ENCODE assay signal across 10 cellular contexts in genomic region chr7:113799896-113800295, GRCh38.
DNase-seq lines count a peak whose midpoint lies in the region; ATAC-seq and TF ChIP-seq lines count a peak whose summit lies in the region.
"Had no signal": no experiment of that assay in that cellular context is flagged by ENCODE, and none has a peak within 500 bp of the region (broad histone marks: within the 10 kb centered on the region; RNA-seq: fewer than 3 reads in every experiment).

No MANE protein-coding gene starts in this region.

- no peak overlapping the region for H3K4me3 Mint-ChIP-seq in progenitor cell of endocrine pancreas (ENCODE audit: low read depth)
- H3K4me3 Mint-ChIP-seq in Caco-2 (ENCODE audit: unreplicated experiment): no peak overlapping the region
- H3K4me3 Mint-ChIP-seq: central memory CD8-positive, alpha-beta T cell had no signal

- POLR2A ChIA-PET in Caco-2 (lab: Charles Lee): no interaction called here

- H3K27ac Mint-ChIP-seq in progenitor cell of endocrine pancreas (no peak overlapping the region), Caco-2 (ENCODE audit: unreplicated experiment) (no peak overlapping the region)

- H3K36me3 Mint-ChIP-seq in progenitor cell of endocrine pancreas (ENCODE audit: insufficient read depth) (no peaks in the 10 kb centered on the region), Caco-2 (ENCODE audit: insufficient read depth, unreplicated experiment) (no peaks in the 10 kb centered on the region)

- DNase-seq in DMS53 treated with DMSO at 0.1 percent for 48 hours (lab: John Stamatoyannopoulos, UW; ENCODE audit: unreplicated experiment) (peak; percentile 84), NCI-H1092 treated with DMSO at 0.1 percent for 48 hours (lab: John Stamatoyannopoulos, UW) (peak; percentile 83), SKM-1 treated with dmso at 0.1 percent for 144 hours (lab: John Stamatoyannopoulos, UW; ENCODE audit: unreplicated experiment) (no peak), progenitor cell of endocrine pancreas (ENCODE audit: low spot score, unreplicated experiment) (no peak), Caco-2 (no peak)
- DNase-seq in activated CD8-positive, alpha-beta memory T cell treated with anti-CD3 and anti-CD28 coated beads, Interleukin-2, amount 50 U/mL, for 4 hours: no peak
- DNase-seq: left lung had no signal

- no peaks in the 10 kb centered on the region for H3K36me3 ChIP-seq in Caco-2 (ENCODE audit: control insufficient read depth, insufficient read depth, low read length)
- H3K36me3 ChIP-seq: left lung had no signal

- H3K4me1 ChIP-seq in Caco-2: no peaks in the 10 kb centered on the region
- H3K4me1 ChIP-seq: left lung had no signal

- H3K4me1 Mint-ChIP-seq in progenitor cell of endocrine pancreas (ENCODE audit: low read depth) (peaks cover 15% of the 10 kb centered on the region), Caco-2 (ENCODE audit: low read depth, unreplicated experiment) (no peaks in the 10 kb centered on the region)
- H3K4me1 Mint-ChIP-seq: central memory CD8-positive, alpha-beta T cell had no signal

- TF ChIP-seq CTCF in progenitor cell of endocrine pancreas (IDR thresholded peaks at IDR 0.05; ENCODE audit: unreplicated experiment): no peak
- TF ChIP-seq CTCF in Caco-2 (IDR thresholded peaks at IDR 0.05; ENCODE audit: insufficient read depth in 1 of 2, low read depth in 1 of 2, low read length in 1 of 2, severe bottlenecking in 1 of 2, unreplicated experiment in 1 of 2): no peak

- CTCF ChIA-PET in Caco-2 (lab: Charles Lee): no interaction called here

- H3K9me3 Mint-ChIP-seq in progenitor cell of endocrine pancreas (ENCODE audit: low read depth) (no peaks in the 10 kb centered on the region), Caco-2 (ENCODE audit: unreplicated experiment) (no peaks in the 10 kb centered on the region)

- no peaks in the 10 kb centered on the region for H3K27me3 ChIP-seq in Caco-2 (replicated peaks; ENCODE audit: control insufficient read depth, insufficient read depth, low read length)
- H3K27me3 ChIP-seq: left lung had no signal

- ATAC-seq in GM19452 (IDR thresholded peaks at IDR 0.05; ENCODE audit: unreplicated experiment) (peak; percentile 97), HG02943 (IDR thresholded peaks at IDR 0.05; ENCODE audit: low read depth, unreplicated experiment) (peak; percentile 99)
- ATAC-seq: left lung had no signal

- no peak overlapping the region for H3K4me3 ChIP-seq in Caco-2 (ENCODE audit: low read depth, low read length)
- H3K4me3 ChIP-seq: left lung had no signal

- no TSS peak for BruUV-seq in Caco-2 (replicated peaks; lab: Mats Ljungman, UMichigan)

- H3K9me3 ChIP-seq in Caco-2: no peaks in the 10 kb centered on the region
- H3K9me3 ChIP-seq: left lung had no signal

- no peaks in the 10 kb centered on the region for H3K27me3 Mint-ChIP-seq in progenitor cell of endocrine pancreas
- H3K27me3 Mint-ChIP-seq in Caco-2 (ENCODE audit: insufficient read depth, unreplicated experiment): no peaks in the 10 kb centered on the region
- H3K27me3 Mint-ChIP-seq: central memory CD8-positive, alpha-beta T cell had no signal

- intact Hi-C loops in Caco-2 (cut with micrococcal nuclease; ENCODE audit: unreplicated experiment): no loop called here

Comparison
In these comparisons a context has a peak if more than half of its experiments do, and no peak if none do; other contexts are left out.
1. DNase-seq: peak in DMS53 treated with DMSO at 0.1 percent for 48 hours (single experiment) and NCI-H1092 treated with DMSO at 0.1 percent for 48 hours (single experiment); none in SKM-1 treated with dmso at 0.1 percent for 144 hours (single experiment), activated CD8-positive, alpha-beta memory T cell treated with anti-CD3 and anti-CD28 coated beads, Interleukin-2, amount 50 U/mL, for 4 hours (single experiment), progenitor cell of endocrine pancreas (single experiment) and Caco-2 (0 of 2).